In the genomic region with DNA sequence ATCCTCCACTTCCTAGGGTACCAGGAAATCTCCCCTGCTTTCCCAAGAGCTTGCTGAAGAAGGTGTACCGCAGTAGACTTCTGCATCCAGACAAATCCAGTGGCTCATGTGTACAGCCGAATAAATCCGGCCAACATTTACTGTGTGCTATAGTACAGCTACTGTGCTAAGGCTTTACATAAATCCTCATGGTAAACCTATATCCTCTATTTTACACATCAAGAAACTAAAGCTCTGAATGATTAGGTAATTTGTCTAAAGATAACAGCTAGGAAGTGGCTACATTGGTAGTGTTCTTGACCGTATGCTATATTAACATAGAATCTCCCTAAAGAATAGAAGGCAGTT, we compare ENCODE assay signal across 8 cellular contexts. TPM values are rescaled to one million over a fixed set of nuclear protein-coding genes. Genes with fewer than 3 reads are reported as not detected.
DNase-seq lines count a peak whose midpoint lies in the region; ATAC-seq and TF ChIP-seq lines count a peak whose summit lies in the region.

No MANE protein-coding gene starts in this region.

- H3K27me3 ChIP-seq in lower lobe of right lung (ENCODE audit: low read depth) = no peaks in the 10 kb centered on the region

- peak overlapping the region; percentile 73 for H3K27ac Mint-ChIP-seq in activated naive CD8-positive, alpha-beta T cell treated with anti-CD3 and anti-CD28 coated beads, Interleukin-2, amount 10 ng/mL, durations not matched to agents 7 days and 5 days

- H3K9me3 Mint-ChIP-seq in activated naive CD8-positive, alpha-beta T cell treated with anti-CD3 and anti-CD28 coated beads, Interleukin-2, amount 10 ng/mL, durations not matched to agents 7 days and 5 days = no peaks in the 10 kb centered on the region

- DNase-seq in activated naive CD8-positive, alpha-beta T cell treated with anti-CD3 and anti-CD28 coated beads, Interleukin-2, amount 10 ng/mL, durations not matched to agents 7 days and 5 days = no peak
- DNase-seq in lower lobe of right lung (no peak), NCI-H69 (lab: John Stamatoyannopoulos, UW) (no peak), dermis blood vessel endothelial cell (no peak), globus pallidus (ENCODE audit: low spot score) (no peak)

- no peaks in the 10 kb centered on the region for H3K9me3 ChIP-seq in lower lobe of right lung

- H3K36me3 ChIP-seq in lower lobe of right lung = no peaks in the 10 kb centered on the region

- peak overlapping the region; percentile 96 for H3K27ac ChIP-seq in lower lobe of right lung

- POLR2A ChIA-PET in activated naive CD8-positive, alpha-beta T cell treated with anti-CD3 and anti-CD28 coated beads, Interleukin-2, amount 10 ng/mL, durations not matched to agents 7 days and 5 days (lab: Charles Lee) = interaction anchor here (0.6 to 1.7 kb wide), 10 partner anchors 9 to 868 kb away, joined by 3 to 6 read pairs (median 4); a partner anchor contains a TSS

- TF ChIP-seq CTCF in GM12875 (IDR thresholded peaks at IDR 0.05; ENCODE audit: borderline replicate concordance, insufficient read depth, low read depth, low read length) = no peak
- no peak for TF ChIP-seq CTCF in lower lobe of right lung (IDR thresholded peaks at IDR 0.05)

- peaks cover 8% of the 10 kb centered on the region for H3K4me1 ChIP-seq in lower lobe of right lung

- peak overlapping the region; percentile 81 for H3K4me3 Mint-ChIP-seq in activated naive CD8-positive, alpha-beta T cell treated with anti-CD3 and anti-CD28 coated beads, Interleukin-2, amount 10 ng/mL, durations not matched to agents 7 days and 5 days

- no peaks in the 10 kb centered on the region for H3K27me3 Mint-ChIP-seq in activated naive CD8-positive, alpha-beta T cell treated with anti-CD3 and anti-CD28 coated beads, Interleukin-2, amount 10 ng/mL, durations not matched to agents 7 days and 5 days

- H3K4me1 Mint-ChIP-seq in activated naive CD8-positive, alpha-beta T cell treated with anti-CD3 and anti-CD28 coated beads, Interleukin-2, amount 10 ng/mL, durations not matched to agents 7 days and 5 days = peaks cover 23% of the 10 kb centered on the region

- ATAC-seq in HG02938 (IDR thresholded peaks at IDR 0.05; ENCODE audit: unreplicated experiment) (peak; percentile 17), lower lobe of right lung (no peak), GM18867 (IDR thresholded peaks at IDR 0.05; ENCODE audit: unreplicated experiment) (no peak)
- no peak for ATAC-seq in activated naive CD8-positive, alpha-beta T cell treated with anti-CD3 and anti-CD28 coated beads, Interleukin-2, amount 10 ng/mL, durations not matched to agents 7 days and 5 days (ENCODE audit: low read depth)

- H3K36me3 Mint-ChIP-seq in activated naive CD8-positive, alpha-beta T cell treated with anti-CD3 and anti-CD28 coated beads, Interleukin-2, amount 10 ng/mL, durations not matched to agents 7 days and 5 days = peaks cover 6% of the 10 kb centered on the region

- peak overlapping the region; percentile 29 for H3K4me3 ChIP-seq in GM12875 (ENCODE audit: low read depth, low read length)
- peak overlapping the region; percentile 80 for H3K4me3 ChIP-seq in lower lobe of right lung

- intact Hi-C loops in lower lobe of right lung (cut with DNase I) = no loop called here

RNA-seq across cellular contexts. Expression of a gene that starts 0.5 kb away (rescaled TPM):
- 10 to 100 TPM; 22.4 to 29.2 TPM for total RNA-seq in activated naive CD8-positive, alpha-beta T cell treated with anti-CD3 and anti-CD28 coated beads, Interleukin-2, amount 10 ng/mL, durations not matched to agents 7 days and 5 days
- total RNA-seq in lower lobe of right lung (35.6 TPM), dermis blood vessel endothelial cell (66.9 and 69.4 TPM in 2 replicates)
